Comparison of ENCODE assay signal across 1 cellular context in genomic region chr13:40665061-40665753, GRCh38.
TF ChIP-seq lines count a peak whose summit lies in the region.

No MANE protein-coding gene starts in this region.

TF ChIP-seq in GM12878, 131 proteins besides CTCF, POLR2A, EP300 and RAD21 (continued from another document):
- TF ChIP-seq IRF4 (IDR thresholded peaks at IDR 0.05; ENCODE audit: low read depth, low read length) (no peak), MAX (IDR thresholded peaks at IDR 0.05; ENCODE audit: low read depth, low read length) (peak; percentile 16; the same call in 1 of the 2 replicates), STAT3 (IDR thresholded peaks at IDR 0.05; ENCODE audit: low read depth, low read length) (no peak), CHD2 (IDR thresholded peaks at IDR 0.05; ENCODE audit: borderline replicate concordance, low read depth, low read length) (no peak), ATF7 (IDR thresholded peaks at IDR 0.05; ENCODE audit: low read depth) (no peak)
